Comparison of ENCODE assay signal across 8 cellular contexts in genomic region chr5:42005561-42006153, GRCh38.
DNase-seq lines count a peak whose midpoint lies in the region; ATAC-seq and TF ChIP-seq lines count a peak whose summit lies in the region.

No MANE protein-coding gene starts in this region.

- ATAC-seq in stimulated activated naive CD8-positive, alpha-beta T cell treated with anti-CD3 and anti-CD28 coated beads, Interleukin-15, amount 100 ng/mL, for 72 hours: no peak

- H3K27me3 ChIP-seq in parathyroid adenoma (ENCODE audit: control insufficient read depth, insufficient read depth, low read length): no peaks in the 10 kb centered on the region

- DNase-seq in NCI-H510A treated with DMSO at 0.1 percent for 48 hours (lab: John Stamatoyannopoulos, UW) (peak; percentile 0), NCI-H510A (lab: John Stamatoyannopoulos, UW) (no peak), HFF-Myc (ENCODE audit: extremely low read depth, low read depth) (no peak), NCI-H69 (lab: John Stamatoyannopoulos, UW) (peak; percentile 23), dermis blood vessel endothelial cell (peak; percentile 47), NCI-H524 treated with DMSO at 0.1 percent for 48 hours (lab: John Stamatoyannopoulos, UW) (no peak)
- no peak for DNase-seq in stimulated activated naive CD8-positive, alpha-beta T cell treated with anti-CD3 and anti-CD28 coated beads, Interleukin-15, amount 100 ng/mL, for 72 hours

- H3K27ac ChIP-seq in parathyroid adenoma: no peak overlapping the region

- H3K27me3 Mint-ChIP-seq in stimulated activated naive CD8-positive, alpha-beta T cell treated with anti-CD3 and anti-CD28 coated beads, Interleukin-15, amount 100 ng/mL, for 72 hours: peaks cover 7% of the 10 kb centered on the region

- no peak overlapping the region for H3K4me3 Mint-ChIP-seq in stimulated activated naive CD8-positive, alpha-beta T cell treated with anti-CD3 and anti-CD28 coated beads, Interleukin-15, amount 100 ng/mL, for 72 hours

- no peak overlapping the region for H3K4me2 ChIP-seq in parathyroid adenoma (ENCODE audit: low read length)

- H3K36me3 ChIP-seq in parathyroid adenoma (ENCODE audit: control insufficient read depth, insufficient read depth, low read length): no peaks in the 10 kb centered on the region

- H3K27ac Mint-ChIP-seq in stimulated activated naive CD8-positive, alpha-beta T cell treated with anti-CD3 and anti-CD28 coated beads, Interleukin-15, amount 100 ng/mL, for 72 hours: no peak overlapping the region

- no peaks in the 10 kb centered on the region for H3K4me1 ChIP-seq in parathyroid adenoma

- H2AFZ ChIP-seq in parathyroid adenoma: no peak overlapping the region

- no peaks in the 10 kb centered on the region for H3K9me3 ChIP-seq in parathyroid adenoma (ENCODE audit: control insufficient read depth, low read length)

- H3K9ac ChIP-seq in parathyroid adenoma: no peak overlapping the region

- no peaks in the 10 kb centered on the region for H3K4me1 Mint-ChIP-seq in stimulated activated naive CD8-positive, alpha-beta T cell treated with anti-CD3 and anti-CD28 coated beads, Interleukin-15, amount 100 ng/mL, for 72 hours

- peaks cover 0 to 4% of the 10 kb centered on the region in 2 donors for H3K9me3 Mint-ChIP-seq in stimulated activated naive CD8-positive, alpha-beta T cell treated with anti-CD3 and anti-CD28 coated beads, Interleukin-15, amount 100 ng/mL, for 72 hours

- TF ChIP-seq CTCF in HFF-Myc (IDR thresholded peaks at IDR 0.05; ENCODE audit: low read depth, low read length, missing control alignments) (peak; percentile 65), parathyroid adenoma (IDR thresholded peaks at IDR 0.05) (peak; percentile 55)

- H3K4me3 ChIP-seq in HFF-Myc (replicated peaks; ENCODE audit: low read depth, low read length): no peak overlapping the region
- H3K4me3 ChIP-seq in parathyroid adenoma (ENCODE audit: low read depth, low read length): no peak overlapping the region

- no peaks in the 10 kb centered on the region for H3K79me2 ChIP-seq in parathyroid adenoma

Comparison
In these comparisons a context has a peak if more than half of its experiments do, and no peak if none do; other contexts are left out.
1. DNase-seq: peak in NCI-H510A treated with DMSO at 0.1 percent for 48 hours (single experiment), NCI-H69 (single experiment) and dermis blood vessel endothelial cell (single experiment); none in NCI-H510A (single experiment), HFF-Myc (single experiment), stimulated activated naive CD8-positive, alpha-beta T cell treated with anti-CD3 and anti-CD28 coated beads, Interleukin-15, amount 100 ng/mL, for 72 hours (0 of 2) and NCI-H524 treated with DMSO at 0.1 percent for 48 hours (single experiment).